Comparison of ENCODE assay signal across 25 cellular contexts in genomic region chr12:52086366-52086765, GRCh38. TPM values are rescaled to one million over a fixed set of nuclear protein-coding genes. Genes with fewer than 3 reads are reported as not detected.
DNase-seq lines count a peak whose midpoint lies in the region; ATAC-seq and TF ChIP-seq lines count a peak whose summit lies in the region.
"Had no signal": no experiment of that assay in that cellular context is flagged by ENCODE, and none has a peak within 500 bp of the region (broad histone marks: within the 10 kb centered on the region; RNA-seq: fewer than 3 reads in every experiment).

No MANE protein-coding gene starts in this region.

- WGBS in spleen, 5 donors, result 64 to 78% (median 67%) methylated on average over 9 of the region's 9 CpGs

- H3K9me3 Mint-ChIP-seq in CD4-positive, alpha-beta T cell, result no peaks in the 10 kb centered on the region
- H3K9me3 Mint-ChIP-seq: IgD-negative memory B cell had no signal

- peak; percentile 50 for DNase-seq in COLO829 (ENCODE audit: low spot score)
- DNase-seq in LNCaP clone FGC (ENCODE audit: low read depth), result peak; percentile 70
- DNase-seq in iPS-NIHi7 (ENCODE audit: extremely low spot score), result peak; percentile 5
- peak; percentile 71 for DNase-seq in spleen
- DNase-seq in CD4-positive, alpha-beta T cell, result no peak
- DNase-seq in effector memory CD4-positive, alpha-beta T cell, result no peak
- no peak for DNase-seq in NCI-H2171 (lab: John Stamatoyannopoulos, UW)
- DNase-seq: activated CD4-positive, alpha-beta T cell treated with anti-CD3 and anti-CD28 coated beads, Interleukin-2, amount 50 U/mL, for 1 hour; activated CD8-positive, alpha-beta memory T cell treated with anti-CD3 and anti-CD28 coated beads, Interleukin-2, amount 50 U/mL, for 48 hours; activated gamma-delta T cell treated with Interleukin-2 at 50 U/mL for 16 hours; amygdala; C1 segment of cervical spinal cord; caudate nucleus; DMS153; esophagus squamous epithelium; GDM1; glutamatergic neuron; NCI-H1930; NCI-H524 treated with DMSO at 0.1 percent for 48 hours; stimulated activated CD4-positive, alpha-beta T cell treated with anti-CD3 and anti-CD28 coated beads, Interleukin-1b, Interleukin-23, amount 100 ng/mL, for 48 hours; stimulated activated naive CD4-positive, alpha-beta T cell treated with Interleukin-2 at 50 U/mL for 16 hours; transverse colon had no signal

- no peak overlapping the region for H3K4me3 Mint-ChIP-seq in CD4-positive, alpha-beta T cell
- H3K4me3 Mint-ChIP-seq: IgD-negative memory B cell had no signal

- TF ChIP-seq CTCF in LNCaP clone FGC (IDR thresholded peaks at IDR 0.05; ENCODE audit: control insufficient read depth, extremely low read depth, insufficient read depth) (no peak), spleen (IDR thresholded peaks at IDR 0.05 in 8 of 11, conservative IDR thresholded peaks at IDR 0.05 in 3 of 11) (no peak)
- TF ChIP-seq CTCF in CD4-positive, alpha-beta T cell (IDR thresholded peaks at IDR 0.05), result no peak

- H3K27ac ChIP-seq in spleen, result no peak overlapping the region
- H3K27ac ChIP-seq in CD4-positive, alpha-beta T cell (ENCODE audit: low read depth, low read length), result no peak overlapping the region
- H3K27ac ChIP-seq in effector memory CD4-positive, alpha-beta T cell (ENCODE audit: insufficient read depth, low read length, poor library complexity, severe bottlenecking), result no peak overlapping the region
- H3K27ac ChIP-seq: esophagus squamous epithelium had no signal

- ATAC-seq in CD4-positive, alpha-beta T cell (ENCODE audit: poor library complexity), result no peak
- ATAC-seq: sciatic nerve had no signal

- no peaks in the 10 kb centered on the region for H3K9me3 ChIP-seq in spleen
- no peaks in the 10 kb centered on the region for H3K9me3 ChIP-seq in CD4-positive, alpha-beta T cell (ENCODE audit: control insufficient read depth, low read length)
- no peaks in the 10 kb centered on the region for H3K9me3 ChIP-seq in effector memory CD4-positive, alpha-beta T cell (ENCODE audit: control insufficient read depth, low read length)
- H3K9me3 ChIP-seq: esophagus squamous epithelium, transverse colon had no signal

- H3K27me3 Mint-ChIP-seq in CD4-positive, alpha-beta T cell, result peaks cover 35% of the 10 kb centered on the region

- peaks cover 14% of the 10 kb centered on the region for H3K4me1 Mint-ChIP-seq in CD4-positive, alpha-beta T cell (ENCODE audit: low read depth)

- H3K27me3 ChIP-seq in spleen (replicated peaks in 1 of 7), result peaks cover 0 to 23% (median 0%) of the 10 kb centered on the region in 7 donors
- H3K27me3 ChIP-seq in CD4-positive, alpha-beta T cell (ENCODE audit: control insufficient read depth, insufficient read depth, low read length), result peaks cover 26% of the 10 kb centered on the region
- no peaks in the 10 kb centered on the region for H3K27me3 ChIP-seq in effector memory CD4-positive, alpha-beta T cell (replicated peaks; ENCODE audit: control insufficient read depth, insufficient read depth, low read length, poor library complexity, severe bottlenecking)

- peaks cover 20 to 33% (median 24%) of the 10 kb centered on the region in 6 donors for H3K4me1 ChIP-seq in spleen
- H3K4me1 ChIP-seq in effector memory CD4-positive, alpha-beta T cell (ENCODE audit: control insufficient read depth, insufficient read depth, low read length, poor library complexity, severe bottlenecking), result peaks cover 3% of the 10 kb centered on the region

- no peaks in the 10 kb centered on the region for H3K36me3 Mint-ChIP-seq in CD4-positive, alpha-beta T cell (ENCODE audit: low read depth)

- H3K27ac Mint-ChIP-seq in CD4-positive, alpha-beta T cell, result no peak overlapping the region

- CTCF ChIA-PET in CD4-positive, alpha-beta T cell (lab: Charles Lee), result interaction anchor here (1.0 to 7.2 kb wide), 2 partner anchors 30 to 61 kb away, joined by 3 to 103 read pairs; no protein-coding TSS in a partner anchor

- TF ChIP-seq POLR2A in spleen (IDR thresholded peaks at IDR 0.05), result no peak

- H3K4me3 ChIP-seq in LNCaP clone FGC (ENCODE audit: low read depth, low read length) (no peak overlapping the region), spleen (no peak overlapping the region)
- no peak overlapping the region for H3K4me3 ChIP-seq in effector memory CD4-positive, alpha-beta T cell (ENCODE audit: insufficient read depth, low read depth, low read length, poor library complexity, severe bottlenecking)
- H3K4me3 ChIP-seq: esophagus squamous epithelium, transverse colon had no signal

- intact Hi-C loops in spleen (cut with DNase I; ENCODE audit: low total_unique reads), result no loop called here
- intact Hi-C loops in CD4-positive, alpha-beta T cell (cut with DNase I, micrococcal nuclease), result no loop called here

- POLR2A ChIA-PET in CD4-positive, alpha-beta T cell (lab: Charles Lee), result no interaction called here

- H3K36me3 ChIP-seq in spleen, result no peaks in the 10 kb centered on the region
- no peaks in the 10 kb centered on the region for H3K36me3 ChIP-seq in effector memory CD4-positive, alpha-beta T cell (ENCODE audit: control insufficient read depth, insufficient read depth, low read length)
- H3K36me3 ChIP-seq: esophagus squamous epithelium, transverse colon had no signal

RNA-seq across cellular contexts. Expression of gene SMIM41, which starts 6.9 kb away (rescaled TPM):
- total RNA-seq in spleen, result 1 to 10 TPM in 6 of 7 donors, under 1 TPM in 1; 0.64 to 8.1 (median 4.9) TPM
- polyA plus RNA-seq in spleen, result 1 to 10 TPM in 2 of 3 donors, under 1 TPM in 1; 0.85 to 1.7 (median 1.1) TPM
- not detected for total RNA-seq in CD4-positive, alpha-beta T cell
- total RNA-seq: OCI-LY7 had no signal
- polyA plus RNA-seq: IgD-negative memory B cell had no signal

RNA-seq across cellular contexts. Expression of gene ATG101, which starts 16.6 kb away (rescaled TPM):
- total RNA-seq in spleen, result 10 to 100 TPM; 23.5 to 40.1 (median 32.3) TPM
- 10 to 100 TPM; 32.0 to 81.1 (median 35.3) TPM for polyA plus RNA-seq in spleen
- 10 to 100 TPM; 20.6 to 20.9 TPM for total RNA-seq in CD4-positive, alpha-beta T cell

RNA-seq across cellular contexts. Expression of gene NR4A1, which starts 35.1 kb away (rescaled TPM):
- total RNA-seq in spleen, result 100 to 1,000 TPM in 1 of 7 donors, 10 to 100 TPM in 6; 12.0 to 113 (median 58.4) TPM
- polyA plus RNA-seq in spleen, result 10 to 100 TPM; 11.8 to 43.5 (median 13.7) TPM
- total RNA-seq in CD4-positive, alpha-beta T cell, result 10 to 100 TPM; 67.0 to 79.2 TPM

Comparison
In these comparisons a context has a peak if more than half of its experiments do, and no peak if none do; other contexts are left out.
1. DNase-seq: peak in COLO829 (single experiment), LNCaP clone FGC (single experiment), iPS-NIHi7 (single experiment) and spleen (single experiment); none in CD4-positive, alpha-beta T cell (0 of 10), effector memory CD4-positive, alpha-beta T cell (0 of 3) and NCI-H2171 (single experiment).